In genomic region chr12:25744334-25744733, GRCh38 we compare ENCODE assay signal across 18 cellular contexts.
A peak's percentile ranks its signal among the peaks of the same experiment; 100 is the strongest.
DNase-seq lines count a peak whose midpoint lies in the region; ATAC-seq and TF ChIP-seq lines count a peak whose summit lies in the region.
"Had no signal": no experiment of that assay in that cellular context is flagged by ENCODE, and none has a peak within 500 bp of the region (broad histone marks: within the 10 kb centered on the region; RNA-seq: fewer than 3 reads in every experiment).

No MANE protein-coding gene starts in this region.

- H3K9me3 Mint-ChIP-seq in neural progenitor cell, result no peaks in the 10 kb centered on the region
- no peaks in the 10 kb centered on the region for H3K9me3 Mint-ChIP-seq in activated CD4-positive, alpha-beta T cell treated with anti-CD3 and anti-CD28 coated beads for 36 hours (ENCODE audit: low read depth)

- DNase-seq in ELR (ENCODE audit: low read depth) (peak; percentile 4), Panc1 (ENCODE audit: low read depth, low spot score) (no peak), fibroblast of peridontal ligament (ENCODE audit: extremely low read depth) (peak; percentile 49), neural progenitor cell (ENCODE audit: low spot score) (no peak), vagina (ENCODE audit: extremely low spot score in 2 of 2) (no peak), colonic mucosa (no peak)
- no peak for DNase-seq in activated CD4-positive, alpha-beta T cell treated with anti-CD3 and anti-CD28 coated beads for 36 hours
- DNase-seq: C1 segment of cervical spinal cord, DND-41, GDM1, MG63, NCI-H1092, NCI-H2081 treated with DMSO at 0.1 percent for 48 hours, NCI-H510A treated with DMSO at 0.1 percent for 48 hours, NCI-H82, PC-9 had no signal

- no peak overlapping the region for H3K27ac Mint-ChIP-seq in neural progenitor cell
- no peak overlapping the region for H3K27ac Mint-ChIP-seq in activated CD4-positive, alpha-beta T cell treated with anti-CD3 and anti-CD28 coated beads for 36 hours

- H3K4me1 ChIP-seq in Panc1 (ENCODE audit: control insufficient read depth, insufficient read depth, low read length) (no peaks in the 10 kb centered on the region), neural progenitor cell (no peaks in the 10 kb centered on the region), vagina (no peaks in the 10 kb centered on the region), colonic mucosa (no peaks in the 10 kb centered on the region)

- peaks cover 6% of the 10 kb centered on the region for H3K4me1 Mint-ChIP-seq in neural progenitor cell
- no peaks in the 10 kb centered on the region for H3K4me1 Mint-ChIP-seq in activated CD4-positive, alpha-beta T cell treated with anti-CD3 and anti-CD28 coated beads for 36 hours

- H3K27me3 ChIP-seq in Panc1 (ENCODE audit: control insufficient read depth, insufficient read depth, low read length), result peaks cover 15% of the 10 kb centered on the region
- no peaks in the 10 kb centered on the region for H3K27me3 ChIP-seq in neural progenitor cell
- H3K27me3 ChIP-seq in vagina, result no peaks in the 10 kb centered on the region
- no peaks in the 10 kb centered on the region for H3K27me3 ChIP-seq in colonic mucosa
- H3K27me3 ChIP-seq: MG63 had no signal

- H3K27ac ChIP-seq in Panc1 (ENCODE audit: low read length) (no peak overlapping the region), neural progenitor cell (no peak overlapping the region), vagina (no peak overlapping the region), colonic mucosa (no peak overlapping the region)
- H3K27ac ChIP-seq: PC-9 had no signal

- intact Hi-C loops in Panc1 (cut with micrococcal nuclease; ENCODE audit: unreplicated experiment) (no loop called here), vagina (cut with DNase I) (no loop called here), colonic mucosa (cut with DNase I) (no loop called here)
- intact Hi-C loops in activated CD4-positive, alpha-beta T cell treated with anti-CD3 and anti-CD28 coated beads for 36 hours (cut with DNase I, micrococcal nuclease), result no loop called here

- 0 out of 2 replicates have a peak, but pooled peaks have one; percentile 3 for TF ChIP-seq CTCF in Panc1 (IDR thresholded peaks at IDR 0.05)
- no peak for TF ChIP-seq CTCF in neural progenitor cell (IDR thresholded peaks at IDR 0.05)
- no peak for TF ChIP-seq CTCF in vagina (IDR thresholded peaks at IDR 0.05)
- TF ChIP-seq CTCF in colonic mucosa (IDR thresholded peaks at IDR 0.05), result no peak

- in situ Hi-C loops in Panc1 (cut with HindIII; ENCODE audit: low pct_unique_long_range_greater_than_20kb, low sequenced_read_pairs), result no loop called here

- no peak for TF ChIP-seq POLR2A in vagina (IDR thresholded peaks at IDR 0.05)

- ATAC-seq in Panc1 (no peak), GM21367 (IDR thresholded peaks at IDR 0.05; ENCODE audit: unreplicated experiment) (no peak)
- ATAC-seq in activated CD4-positive, alpha-beta T cell treated with anti-CD3 and anti-CD28 coated beads for 36 hours, result no peak
- ATAC-seq: GM12878 had no signal

- peaks cover 4% of the 10 kb centered on the region for H3K27me3 Mint-ChIP-seq in neural progenitor cell (ENCODE audit: insufficient read depth, low read depth)
- H3K27me3 Mint-ChIP-seq in activated CD4-positive, alpha-beta T cell treated with anti-CD3 and anti-CD28 coated beads for 36 hours, result no peaks in the 10 kb centered on the region

- H3F3A ChIP-seq in neural progenitor cell (ENCODE audit: low read depth), result no peaks in the 10 kb centered on the region

- H3K36me3 ChIP-seq in Panc1 (ENCODE audit: control insufficient read depth, insufficient read depth, low read length) (no peaks in the 10 kb centered on the region), neural progenitor cell (no peaks in the 10 kb centered on the region), vagina (no peaks in the 10 kb centered on the region), colonic mucosa (no peaks in the 10 kb centered on the region)
- H3K36me3 ChIP-seq: MG63 had no signal

- H3K9me3 ChIP-seq in Panc1 (ENCODE audit: control insufficient read depth, insufficient read depth, low read depth, low read length) (no peaks in the 10 kb centered on the region), neural progenitor cell (ENCODE audit: low read depth) (no peaks in the 10 kb centered on the region), vagina (no peaks in the 10 kb centered on the region), colonic mucosa (no peaks in the 10 kb centered on the region)
- H3K9me3 ChIP-seq: MG63 had no signal

- peak overlapping the region; percentile 46 for H2AFZ ChIP-seq in neural progenitor cell (replicated peaks)
- H2AFZ ChIP-seq: PC-9 had no signal

- H3K4me3 Mint-ChIP-seq in neural progenitor cell, result no peak overlapping the region
- no peak overlapping the region for H3K4me3 Mint-ChIP-seq in activated CD4-positive, alpha-beta T cell treated with anti-CD3 and anti-CD28 coated beads for 36 hours

- BruUV-seq in Panc1 (replicated peaks; lab: Mats Ljungman, UMichigan), result no TSS peak

- CTCF ChIA-PET in Panc1 (lab: Charles Lee), result no interaction called here
- CTCF ChIA-PET in activated CD4-positive, alpha-beta T cell treated with anti-CD3 and anti-CD28 coated beads for 36 hours (lab: Charles Lee), result interaction anchor here (0.7 to 0.8 kb wide), 3 partner anchors 29 to 461 kb away, joined by 3 to 4 read pairs (median 3); no protein-coding TSS in a partner anchor

- H3K79me2 ChIP-seq in neural progenitor cell (ENCODE audit: low read depth), result no peaks in the 10 kb centered on the region

- H3K4me3 ChIP-seq in Panc1 (ENCODE audit: low read depth in 2 of 2, low read length in 2 of 2) (no peak overlapping the region), neural progenitor cell (no peak overlapping the region), vagina (no peak overlapping the region), colonic mucosa (no peak overlapping the region)
- H3K4me3 ChIP-seq: GM12878, MG63, PC-9 had no signal

- no peak overlapping the region for H3K9ac ChIP-seq in neural progenitor cell
- no peak overlapping the region for H3K9ac ChIP-seq in colonic mucosa (ENCODE audit: low read depth in 2 of 2, low read length in 2 of 2)

- POLR2A ChIA-PET in Panc1 (lab: Charles Lee), result interaction anchor here (0.7 kb wide), 2 partner anchors 170 to 221 kb away, joined by 6 to 7 read pairs; no protein-coding TSS in a partner anchor
- POLR2A ChIA-PET in activated CD4-positive, alpha-beta T cell treated with anti-CD3 and anti-CD28 coated beads for 36 hours (lab: Charles Lee), result interaction anchor here (0.7 kb wide), 1 partner anchor 479 kb away, joined by 4 read pairs; no protein-coding TSS in a partner anchor

- H4K20me1 ChIP-seq in neural progenitor cell (ENCODE audit: low read depth), result no peaks in the 10 kb centered on the region

- no peak overlapping the region for H3K4me2 ChIP-seq in neural progenitor cell
- H3K4me2 ChIP-seq: PC-9 had no signal

- no peaks in the 10 kb centered on the region for H3K36me3 Mint-ChIP-seq in neural progenitor cell
- no peaks in the 10 kb centered on the region for H3K36me3 Mint-ChIP-seq in activated CD4-positive, alpha-beta T cell treated with anti-CD3 and anti-CD28 coated beads for 36 hours (ENCODE audit: low read depth)

Comparison
In these comparisons a context has a peak if more than half of its experiments do, and no peak if none do; other contexts are left out.
1. DNase-seq: peak in ELR (single experiment) and fibroblast of peridontal ligament (single experiment); none in Panc1 (single experiment), neural progenitor cell (single experiment), vagina (0 of 2), colonic mucosa (single experiment) and activated CD4-positive, alpha-beta T cell treated with anti-CD3 and anti-CD28 coated beads for 36 hours (single experiment).